15 cellular contexts compared by ENCODE assay signal in the genomic region with DNA sequence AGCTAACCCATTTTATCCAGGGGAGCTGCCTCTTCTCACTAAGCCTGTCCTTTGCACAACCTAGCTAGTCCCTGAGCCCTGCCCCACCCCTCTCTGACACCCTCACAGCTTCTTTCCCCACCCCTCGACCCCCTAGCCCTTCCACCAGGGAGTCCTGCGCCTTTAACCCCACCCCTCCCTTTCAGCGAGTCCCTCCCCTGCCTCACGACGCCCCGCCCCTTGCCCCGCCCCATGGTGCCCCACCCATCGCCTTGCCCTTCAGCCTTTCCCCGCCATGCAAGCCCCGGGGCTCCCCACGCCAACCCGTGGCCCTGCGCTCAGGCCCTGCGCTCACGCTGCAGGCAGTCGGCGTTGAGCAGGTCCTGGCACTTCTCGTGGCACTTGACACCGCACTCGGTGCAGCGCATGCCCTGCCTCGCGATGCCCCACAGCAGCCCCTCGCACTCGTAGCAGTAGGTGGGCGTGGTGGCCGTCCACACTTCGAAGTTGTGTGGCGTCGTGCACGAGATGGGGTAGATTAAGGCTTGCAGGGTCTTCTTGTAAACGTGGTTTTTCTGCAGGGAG. TPM values are rescaled to one million over a fixed set of nuclear protein-coding genes. Genes with fewer than 3 reads are reported as not detected.
DNase-seq lines count a peak whose midpoint lies in the region; ATAC-seq, FAIRE-seq and TF ChIP-seq lines count a peak whose summit lies in the region.
"Had no signal": no experiment of that assay in that cellular context is flagged by ENCODE, and none has a peak within 500 bp of the region (broad histone marks: within the 10 kb centered on the region; RNA-seq: fewer than 3 reads in every experiment).

No MANE protein-coding gene starts in this region.

- DNase-seq in A549 (ENCODE audit: low read depth in 1 of 2, low spot score in 1 of 2) (no peak), COLO829 (ENCODE audit: low spot score) (peak; percentile 60), Karpas-422 (peak; percentile 59), iPS-NIHi11 (ENCODE audit: low spot score) (peak; percentile 95), cardiac septum (ENCODE audit: low spot score) (no peak), SIG-M5 (lab: John Stamatoyannopoulos, UW) (no peak), thyroid gland (no peak)
- DNase-seq: CD8-positive, alpha-beta memory T cell; GOT3; NCI-H1436 treated with DMSO at 0.1 percent for 48 hours; NCI-H2081 treated with DMSO at 0.1 percent for 48 hours; NCI-H524 had no signal

- TF ChIP-seq POLR2A in A549 (IDR thresholded peaks at IDR 0.05; ENCODE audit: low read length) (no peak), thyroid gland (IDR thresholded peaks at IDR 0.05) (no peak)

- no peak for TF ChIP-seq EP300 in A549 (IDR thresholded peaks at IDR 0.05)

- peak; percentile 23 to 58; a peak in 1 of 6 replicates for ATAC-seq in A549
- ATAC-seq: Right ventricle myocardium inferior had no signal

- TF ChIP-seq RAD21 in A549 (conservative IDR thresholded peaks at IDR 0.05 in 1 of 2, IDR thresholded peaks at IDR 0.05 in 1 of 2): no peak

- FAIRE-seq in A549 (lab: Jason Lieb, UNC): no peak
- FAIRE-seq: HTR-8/SVneo had no signal

- CTCF ChIA-PET in A549 (lab: Yijun Ruan, JAX): no interaction called here

- POLR2A ChIA-PET in A549 (lab: Yijun Ruan, JAX): no interaction called here

- 76% methylated on average over 15 of the region's 32 CpGs for WGBS in A549 (ENCODE audit: missing lambda C conversion rate)
- 65 to 81% methylated on average over 15 to 32 of the region's 32 CpGs for WGBS in thyroid gland, 2 donors

- TF ChIP-seq CTCF in A549 (IDR thresholded peaks at IDR 0.05) (no peak), thyroid gland (IDR thresholded peaks at IDR 0.05) (no peak)

- H3K9me3 ChIP-seq in A549: no peaks in the 10 kb centered on the region
- no peaks in the 10 kb centered on the region for H3K9me3 ChIP-seq in Karpas-422 (ENCODE audit: low read length)
- H3K9me3 ChIP-seq in thyroid gland: no peaks in the 10 kb centered on the region
- H3K9me3 ChIP-seq: BLaER1 had no signal

- H3K79me2 ChIP-seq in Karpas-422 (ENCODE audit: low read length): no peaks in the 10 kb centered on the region

- H3K27ac ChIP-seq in A549 (no peak overlapping the region), Karpas-422 (ENCODE audit: low read length) (no peak overlapping the region), thyroid gland (no peak overlapping the region)
- H3K27ac ChIP-seq: BLaER1 had no signal

- H3K36me3 ChIP-seq in Karpas-422 (ENCODE audit: insufficient read depth, low read length) (no peaks in the 10 kb centered on the region), thyroid gland (no peaks in the 10 kb centered on the region)
- H3K36me3 ChIP-seq: BLaER1 had no signal

- no peak overlapping the region for H3K4me2 ChIP-seq in A549
- no peak overlapping the region for H3K4me2 ChIP-seq in Karpas-422 (ENCODE audit: low read depth, low read length, poor library complexity, severe bottlenecking)
- H3K4me2 ChIP-seq: BLaER1 had no signal

- H3K4me1 ChIP-seq in A549: no peaks in the 10 kb centered on the region
- no peaks in the 10 kb centered on the region for H3K4me1 ChIP-seq in Karpas-422 (ENCODE audit: low read length)
- H3K4me1 ChIP-seq in thyroid gland: no peaks in the 10 kb centered on the region
- H3K4me1 ChIP-seq: BLaER1 had no signal

- H3K9me2 ChIP-seq in Karpas-422 (replicated peaks; ENCODE audit: insufficient read depth, low read length): no peaks in the 10 kb centered on the region

- H3K9ac ChIP-seq in Karpas-422 (ENCODE audit: low read length): no peak overlapping the region
- H3K9ac ChIP-seq: BLaER1 had no signal

- no peaks in the 10 kb centered on the region for H4K20me1 ChIP-seq in Karpas-422 (ENCODE audit: insufficient read depth, low read depth, low read length)
- H4K20me1 ChIP-seq: BLaER1 had no signal

- H3K27me3 ChIP-seq in Karpas-422 (ENCODE audit: low read length) (no peaks in the 10 kb centered on the region), thyroid gland (no peaks in the 10 kb centered on the region)
- H3K27me3 ChIP-seq: BLaER1 had no signal

- no peak overlapping the region for H2AFZ ChIP-seq in Karpas-422 (ENCODE audit: low read length)

- intact Hi-C loops in cardiac septum (cut with DNase I): no loop called here
- intact Hi-C loops in thyroid gland (cut with DNase I): no loop called here

- H3K4me3 ChIP-seq in A549 (no peak overlapping the region), Karpas-422 (ENCODE audit: low read length) (no peak overlapping the region), thyroid gland (replicated peaks in 1 of 3) (no peak overlapping the region)
- H3K4me3 ChIP-seq: BLaER1 had no signal

TF ChIP-seq in A549, 52 proteins besides CTCF, POLR2A, EP300 and RAD21:
- no peak for TF ChIP-seq HOXB13 (CRISPR knock-in tag; IDR thresholded peaks at IDR 0.05; ENCODE audit: low read depth)
- TF ChIP-seq ESRRA (IDR thresholded peaks at IDR 0.05; ENCODE audit: borderline replicate concordance, low read length): no peak
- TF ChIP-seq HEYL (CRISPR knock-in tag; IDR thresholded peaks at IDR 0.05): no peak
- TF ChIP-seq NFE2L2 (conservative IDR thresholded peaks at IDR 0.05; ENCODE audit: low read length): no peak
- no peak for TF ChIP-seq EHMT2 (IDR thresholded peaks at IDR 0.05; ENCODE audit: low read depth)
- TF ChIP-seq, protein P1, sequence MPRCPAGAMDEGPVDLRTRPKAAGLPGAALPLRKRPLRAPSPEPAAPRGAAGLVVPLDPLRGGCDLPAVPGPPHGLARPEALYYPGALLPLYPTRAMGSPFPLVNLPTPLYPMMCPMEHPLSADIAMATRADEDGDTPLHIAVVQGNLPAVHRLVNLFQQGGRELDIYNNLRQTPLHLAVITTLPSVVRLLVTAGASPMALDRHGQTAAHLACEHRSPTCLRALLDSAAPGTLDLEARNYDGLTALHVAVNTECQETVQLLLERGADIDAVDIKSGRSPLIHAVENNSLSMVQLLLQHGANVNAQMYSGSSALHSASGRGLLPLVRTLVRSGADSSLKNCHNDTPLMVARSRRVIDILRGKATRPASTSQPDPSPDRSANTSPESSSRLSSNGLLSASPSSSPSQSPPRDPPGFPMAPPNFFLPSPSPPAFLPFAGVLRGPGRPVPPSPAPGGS (IDR thresholded peaks at IDR 0.05): no peak
- TF ChIP-seq NPAS2 (CRISPR knock-in tag; IDR thresholded peaks at IDR 0.05; ENCODE audit: borderline replicate concordance): no peak
- TF ChIP-seq, protein P2, sequence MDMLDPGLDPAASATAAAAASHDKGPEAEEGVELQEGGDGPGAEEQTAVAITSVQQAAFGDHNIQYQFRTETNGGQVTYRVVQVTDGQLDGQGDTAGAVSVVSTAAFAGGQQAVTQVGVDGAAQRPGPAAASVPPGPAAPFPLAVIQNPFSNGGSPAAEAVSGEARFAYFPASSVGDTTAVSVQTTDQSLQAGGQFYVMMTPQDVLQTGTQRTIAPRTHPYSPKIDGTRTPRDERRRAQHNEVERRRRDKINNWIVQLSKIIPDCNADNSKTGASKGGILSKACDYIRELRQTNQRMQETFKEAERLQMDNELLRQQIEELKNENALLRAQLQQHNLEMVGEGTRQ (IDR thresholded peaks at IDR 0.05): no peak
- no peak for TF ChIP-seq ZNF302 (CRISPR knock-in tag; IDR thresholded peaks at IDR 0.05)
- no peak for TF ChIP-seq HOXA7 (CRISPR knock-in tag; IDR thresholded peaks at IDR 0.05)
- TF ChIP-seq RCOR1 (IDR thresholded peaks at IDR 0.05; ENCODE audit: low read depth, low read length): no peak
- no peak for TF ChIP-seq KDM5A (IDR thresholded peaks at IDR 0.05)
- no peak for TF ChIP-seq CHD4 (IDR thresholded peaks at IDR 0.05; ENCODE audit: borderline replicate concordance)
- no peak for TF ChIP-seq RNF2 (IDR thresholded peaks at IDR 0.05; ENCODE audit: borderline replicate concordance, low read depth)

RNA-seq across cellular contexts. Expression of a gene that starts 40.0 kb away (rescaled TPM):
- polyA plus RNA-seq in A549 (2011; rRNA removed) (4.2 and 5.5 TPM in 2 replicates), A549 (2017; fragmentation: RNase III; extraction: RNeasy Plus Mini Kit Qiagen cat#74134 plus additional on column Dnase treatment) (2.6 to 3.1 TPM (median 2.8 TPM) in 3 replicates)
- 0.83 and 1.1 TPM in 2 replicates for polyA plus RNA-seq in A549 (2012; cell fraction: cytosol; rRNA removed)
- 3.4 and 3.9 TPM in 2 replicates for polyA plus RNA-seq in A549 (2012; cell fraction: nucleus; rRNA removed)
- polyA minus RNA-seq in A549 (2011; rRNA and poly(A)+ RNA removed): 6.7 and 8.2 TPM in 2 replicates
- under 0.01 TPM in 1 of 2 replicates, not detected in the other for total RNA-seq in Karpas-422 (2014; rRNA removed; shearing (Covaris generic); ENCODE audit: low replicate concordance)
- total RNA-seq in cardiac septum (0.30 TPM), thyroid gland (1 to 10 TPM in 1 of 4 donors, under 1 TPM in 3; under 0.01 to 2.7 (median 0.21) TPM)
- total RNA-seq: CD8-positive, alpha-beta memory T cell had no signal
- polyA plus RNA-seq: CD8-positive, alpha-beta memory T cell had no signal

Comparison
In these comparisons a context has a peak if more than half of its experiments do, and no peak if none do; other contexts are left out.
1. DNase-seq: peak in COLO829 (single experiment), Karpas-422 (single experiment) and iPS-NIHi11 (single experiment); none in A549 (0 of 2), cardiac septum (single experiment), SIG-M5 (single experiment) and thyroid gland (0 of 2).